In genomic region chr11:129637473-129637872, GRCh38 we compare ENCODE assay signal across 15 cellular contexts.
DNase-seq lines count a peak whose midpoint lies in the region; ATAC-seq and TF ChIP-seq lines count a peak whose summit lies in the region.
"Had no signal": no experiment of that assay in that cellular context is flagged by ENCODE, and none has a peak within 500 bp of the region (broad histone marks: within the 10 kb centered on the region; RNA-seq: fewer than 3 reads in every experiment).

No MANE protein-coding gene starts in this region.

- H3K4me3 ChIP-seq in PC-3 (ENCODE audit: low read length) (no peak overlapping the region), astrocyte of the spinal cord (ENCODE audit: low read depth, low read length) (no peak overlapping the region), mucosa of descending colon (no peak overlapping the region)
- H3K4me3 ChIP-seq: GM12878 had no signal

- no peaks in the 10 kb centered on the region for H3K36me3 ChIP-seq in PC-3 (ENCODE audit: low read depth, low read length)
- no peaks in the 10 kb centered on the region for H3K36me3 ChIP-seq in mucosa of descending colon (ENCODE audit: low read depth)

- H3K79me2 ChIP-seq in PC-3 (ENCODE audit: low read length) = no peaks in the 10 kb centered on the region

- peak; percentile 57 to 65 for ATAC-seq in activated T-cell treated with anti-CD3 and anti-CD28 coated beads, Interleukin-2, amount 50 U/mL, for 72 hours (replicated peaks in 1 of 2)
- ATAC-seq in PC-3 = peak; percentile 16; the same call in 1 of the 2 replicates
- peak; percentile 54 for ATAC-seq in stimulated activated effector memory CD8-positive, alpha-beta T cell treated with anti-CD3 and anti-CD28 coated beads, Interleukin-12 subunit alpha, Interleukin-12 subunit beta, amount 100 ng/mL, for 72 hours
- ATAC-seq in mucosa of descending colon = no peak
- ATAC-seq: GM12878 had no signal

- peaks cover 73% of the 10 kb centered on the region for H3K4me1 Mint-ChIP-seq in activated T-cell treated with anti-CD3 and anti-CD28 coated beads, Interleukin-2, amount 50 U/mL, for 72 hours (ENCODE audit: low read depth)
- peaks cover 9% of the 10 kb centered on the region for H3K4me1 Mint-ChIP-seq in stimulated activated effector memory CD8-positive, alpha-beta T cell treated with anti-CD3 and anti-CD28 coated beads, Interleukin-12 subunit alpha, Interleukin-12 subunit beta, amount 100 ng/mL, for 72 hours

- H3K9ac ChIP-seq in PC-3 (ENCODE audit: low read length) = peak overlapping the region; percentile 22; the same call in 1 of the 2 replicates
- H3K9ac ChIP-seq: KMS-11 had no signal

- no peaks in the 10 kb centered on the region for H3K9me2 ChIP-seq in PC-3 (replicated peaks; ENCODE audit: low read length)

- POLR2A ChIA-PET in PC-3 (lab: Charles Lee; ENCODE audit: unreplicated experiment) = interaction anchor here (0.6 to 0.7 kb wide), 2 partner anchors 9 to 310 kb away, joined by 3 to 4 read pairs; no protein-coding TSS in a partner anchor

- no peaks in the 10 kb centered on the region for H3K27me3 ChIP-seq in PC-3 (ENCODE audit: low read length)

- H4K20me1 ChIP-seq in PC-3 (ENCODE audit: low read length) = no peaks in the 10 kb centered on the region

- H3F3A ChIP-seq in PC-3 (ENCODE audit: low read length, unreplicated experiment) = peaks cover 5% of the 10 kb centered on the region

- TF ChIP-seq CTCF in PC-3 (conservative IDR thresholded peaks at IDR 0.05; ENCODE audit: low read depth, low read length) (no peak), astrocyte of the spinal cord (IDR thresholded peaks at IDR 0.05; ENCODE audit: low read depth, low read length) (no peak), mucosa of descending colon (IDR thresholded peaks at IDR 0.05) (no peak)

- CTCF ChIA-PET in PC-3 (lab: Charles Lee) = interaction anchor here (0.5 kb wide), 1 partner anchor 306 kb away, joined by 3 read pairs; no protein-coding TSS in a partner anchor

- H3K4me2 ChIP-seq in PC-3 (ENCODE audit: low read length) = peak overlapping the region; percentile 4; the same call in 1 of the 2 replicates
- H3K4me2 ChIP-seq: KMS-11 had no signal

- H3K27ac Mint-ChIP-seq in activated T-cell treated with anti-CD3 and anti-CD28 coated beads, Interleukin-2, amount 50 U/mL, for 72 hours = peak overlapping the region; percentile 44
- no peak overlapping the region for H3K27ac Mint-ChIP-seq in stimulated activated effector memory CD8-positive, alpha-beta T cell treated with anti-CD3 and anti-CD28 coated beads, Interleukin-12 subunit alpha, Interleukin-12 subunit beta, amount 100 ng/mL, for 72 hours

- DNase-seq in activated T-cell treated with anti-CD3 and anti-CD28 coated beads, Interleukin-2, amount 50 U/mL, for 72 hours = peak in 1 of 2 donors; percentile 20
- no peak for DNase-seq in activated T-cell treated with anti-CD3 and anti-CD28 coated beads, Interleukin-2, amount 50 U/mL, for 1 hour
- DNase-seq in PC-3 = peak; percentile 74
- peak; percentile 32 for DNase-seq in astrocyte of the spinal cord (ENCODE audit: low read depth, low spot score)
- DNase-seq in stimulated activated effector memory CD8-positive, alpha-beta T cell treated with anti-CD3 and anti-CD28 coated beads, Interleukin-12 subunit alpha, Interleukin-12 subunit beta, amount 100 ng/mL, for 72 hours (ENCODE audit: low spot score in 2 of 2) = no peak
- DNase-seq in mucosa of descending colon = no peak
- DNase-seq in 8988T = no peak
- no peak for DNase-seq in cortex of kidney (lab: John Stamatoyannopoulos, UW)
- DNase-seq: activated CD8-positive, alpha-beta memory T cell treated with anti-CD3 and anti-CD28 coated beads for 24 hours; anterior cingulate cortex; effector memory CD4-positive, alpha-beta T cell; glutamatergic neuron; stimulated activated CD4-positive, alpha-beta T cell treated with anti-CD3 and anti-CD28 coated beads, Interleukin-2, amount 100 ng/mL, for 24 hours had no signal

- BruUV-seq in PC-3 (replicated peaks; lab: Mats Ljungman, UMichigan) = no TSS peak

- H3K9me3 ChIP-seq in PC-3 (ENCODE audit: low read length) = no peaks in the 10 kb centered on the region
- H3K9me3 ChIP-seq in mucosa of descending colon = no peaks in the 10 kb centered on the region

- H3K9me3 Mint-ChIP-seq in activated T-cell treated with anti-CD3 and anti-CD28 coated beads, Interleukin-2, amount 50 U/mL, for 72 hours = peaks cover 2 to 4% of the 10 kb centered on the region in 2 donors
- no peaks in the 10 kb centered on the region for H3K9me3 Mint-ChIP-seq in stimulated activated effector memory CD8-positive, alpha-beta T cell treated with anti-CD3 and anti-CD28 coated beads, Interleukin-12 subunit alpha, Interleukin-12 subunit beta, amount 100 ng/mL, for 72 hours

- intact Hi-C loops in PC-3 (cut with micrococcal nuclease) = loop anchor here (5.0 kb wide), 1 partner anchor 115 kb away; no protein-coding TSS in a partner anchor
- intact Hi-C loops in mucosa of descending colon (cut with DNase I, micrococcal nuclease) = no loop called here

- no peak overlapping the region for H2AFZ ChIP-seq in PC-3 (ENCODE audit: low read length)

- H3K4me3 Mint-ChIP-seq in activated T-cell treated with anti-CD3 and anti-CD28 coated beads, Interleukin-2, amount 50 U/mL, for 72 hours = peak overlapping the region; percentile 44 to 46
- no peak overlapping the region for H3K4me3 Mint-ChIP-seq in stimulated activated effector memory CD8-positive, alpha-beta T cell treated with anti-CD3 and anti-CD28 coated beads, Interleukin-12 subunit alpha, Interleukin-12 subunit beta, amount 100 ng/mL, for 72 hours

- H3K4me1 ChIP-seq in PC-3 (ENCODE audit: insufficient read depth, low read length) = peaks cover 52% of the 10 kb centered on the region
- H3K4me1 ChIP-seq in mucosa of descending colon (ENCODE audit: low read depth) = no peaks in the 10 kb centered on the region

- peak overlapping the region; percentile 45 for H3K27ac ChIP-seq in PC-3 (ENCODE audit: low read length)
- H3K27ac ChIP-seq: KMS-11 had no signal

- in situ Hi-C loops in astrocyte of the spinal cord (cut with HindIII; ENCODE audit: low sequenced_read_pairs) = no loop called here

- H3K27me3 Mint-ChIP-seq in activated T-cell treated with anti-CD3 and anti-CD28 coated beads, Interleukin-2, amount 50 U/mL, for 72 hours (ENCODE audit: low read depth) = no peaks in the 10 kb centered on the region

- peaks cover 8 to 13% of the 10 kb centered on the region in 2 donors for H3K36me3 Mint-ChIP-seq in activated T-cell treated with anti-CD3 and anti-CD28 coated beads, Interleukin-2, amount 50 U/mL, for 72 hours (ENCODE audit: insufficient read depth in 2 of 2)
- H3K36me3 Mint-ChIP-seq in stimulated activated effector memory CD8-positive, alpha-beta T cell treated with anti-CD3 and anti-CD28 coated beads, Interleukin-12 subunit alpha, Interleukin-12 subunit beta, amount 100 ng/mL, for 72 hours = no peaks in the 10 kb centered on the region

Comparison
In these comparisons a context has a peak if more than half of its experiments do, and no peak if none do; other contexts are left out.
1. DNase-seq: peak in PC-3 (single experiment) and astrocyte of the spinal cord (single experiment); none in activated T-cell treated with anti-CD3 and anti-CD28 coated beads, Interleukin-2, amount 50 U/mL, for 1 hour (single experiment), stimulated activated effector memory CD8-positive, alpha-beta T cell treated with anti-CD3 and anti-CD28 coated beads, Interleukin-12 subunit alpha, Interleukin-12 subunit beta, amount 100 ng/mL, for 72 hours (0 of 2), mucosa of descending colon (0 of 3), 8988T (single experiment) and cortex of kidney (single experiment).